In the genomic region with DNA sequence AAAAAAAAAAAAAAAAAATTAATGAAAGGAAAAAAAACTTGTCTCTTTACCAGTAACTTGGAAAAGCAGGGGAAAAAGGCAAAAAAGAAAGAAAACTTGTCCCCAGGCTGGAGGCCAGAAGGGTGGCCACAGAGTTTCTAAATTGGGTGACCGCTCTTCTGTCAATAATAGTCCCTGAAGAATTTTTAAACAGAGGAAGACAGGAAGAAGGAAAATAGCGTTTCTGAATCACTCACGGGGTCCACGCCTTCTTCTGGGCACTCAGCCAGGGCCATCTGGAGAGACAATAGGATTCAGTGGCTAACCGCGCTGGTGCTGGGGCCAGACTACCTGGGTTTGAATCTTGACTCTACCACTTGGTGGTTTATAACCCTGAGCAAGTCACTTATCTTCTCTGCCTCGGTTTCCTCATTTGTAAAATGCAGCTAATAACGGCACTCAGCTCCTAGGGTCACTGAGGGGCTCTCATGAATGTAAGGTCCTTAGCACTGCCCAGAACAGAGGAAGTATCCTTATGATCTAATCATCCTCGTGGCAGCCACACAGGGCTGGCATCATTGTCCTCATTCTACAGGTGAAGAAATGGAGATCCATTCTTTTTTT, we compare ENCODE assay signal across 8 cellular contexts. TPM values are rescaled to one million over a fixed set of nuclear protein-coding genes. Genes with fewer than 3 reads are reported as not detected.
DNase-seq lines count a peak whose midpoint lies in the region; ATAC-seq and TF ChIP-seq lines count a peak whose summit lies in the region.

No MANE protein-coding gene starts in this region.

- H3K9me3 ChIP-seq in AG04450 (ENCODE audit: control insufficient read depth, insufficient read depth, low read length) (peaks cover 28% of the 10 kb centered on the region), ascending aorta (peaks cover 0 to 10% of the 10 kb centered on the region in 2 donors), tibial artery (peaks cover 0 to 13% (median 5%) of the 10 kb centered on the region in 3 donors)

- DNase-seq in AG04450 (ENCODE audit: low read depth, low spot score) (peak; percentile 65), H4 (ENCODE audit: low spot score) (peak; percentile 94), NCI-H345 treated with DMSO at 0.1 percent for 48 hours (lab: John Stamatoyannopoulos, UW; ENCODE audit: unreplicated experiment) (peak; percentile 82), ascending aorta (ENCODE audit: low spot score in 2 of 2) (peak; percentile 43 to 91), inferior parietal cortex (ENCODE audit: extremely low spot score) (peak; percentile 60), tibial artery (peak; percentile 89 to 90)

- intact Hi-C loops in ascending aorta (cut with DNase I) (no loop called here), tibial artery (cut with DNase I; ENCODE audit: low total_unique reads) (no loop called here)

- H3K27me3 ChIP-seq in AG04450 (ENCODE audit: control insufficient read depth, insufficient read depth, low read length) (peaks cover 2% of the 10 kb centered on the region), ascending aorta (no peaks in the 10 kb centered on the region), tibial artery (no peaks in the 10 kb centered on the region)

- ATAC-seq in GM18517 (IDR thresholded peaks at IDR 0.05; ENCODE audit: unreplicated experiment) (no peak), HG02840 (IDR thresholded peaks at IDR 0.05; ENCODE audit: low FRiP score, unreplicated experiment) (no peak)

- H3K4me1 ChIP-seq in ascending aorta (peaks cover 6 to 20% of the 10 kb centered on the region in 2 donors), tibial artery (peaks cover 0 to 37% (median 25%) of the 10 kb centered on the region in 4 donors)

- CTCF ChIA-PET in AG04450 (lab: Charles Lee), result no interaction called here

- no peak for TF ChIP-seq CTCF in AG04450 (IDR thresholded peaks at IDR 0.05; ENCODE audit: low read depth, low read length)
- TF ChIP-seq CTCF in ascending aorta (IDR thresholded peaks at IDR 0.05), result no peak
- TF ChIP-seq CTCF in tibial artery (IDR thresholded peaks at IDR 0.05), result no peak

- peak overlapping the region; percentile 47 for H3K27ac ChIP-seq in AG04450 (ENCODE audit: low read depth, low read length)
- H3K27ac ChIP-seq in ascending aorta, result peak overlapping the region; percentile 15 to 29
- peak overlapping the region in 1 of 2 donors; percentile 22 for H3K27ac ChIP-seq in tibial artery

- H3K4me3 ChIP-seq in AG04450 (ENCODE audit: low read depth, low read length) (no peak overlapping the region), ascending aorta (no peak overlapping the region), tibial artery (no peak overlapping the region)

- POLR2A ChIA-PET in AG04450 (lab: Yijun Ruan, JAX), result interaction anchor here (0.5 kb wide), 1 partner anchor 146 kb away, joined by 3 read pairs; no protein-coding TSS in a partner anchor

- H3K36me3 ChIP-seq in ascending aorta (no peaks in the 10 kb centered on the region), tibial artery (no peaks in the 10 kb centered on the region)

RNA-seq across cellular contexts. Expression of a gene that starts 7.0 kb away (rescaled TPM):
- polyA plus RNA-seq in AG04450 (2011; rRNA removed), result not detected in 2 replicates
- polyA minus RNA-seq in AG04450 (2011; rRNA and poly(A)+ RNA removed), result not detected in 2 replicates
- not detected in 2 replicates for total RNA-seq in H4 (2014; rRNA removed; shearing (Covaris generic))
- not detected for total RNA-seq in ascending aorta

RNA-seq across cellular contexts. Expression of a gene that starts 23.9 kb away (rescaled TPM):
- 12.1 and 12.6 TPM in 2 replicates for polyA plus RNA-seq in AG04450 (2011; rRNA removed)
- 22.1 and 23.8 TPM in 2 replicates for polyA minus RNA-seq in AG04450 (2011; rRNA and poly(A)+ RNA removed)
- 17.1 and 21.6 TPM in 2 replicates for total RNA-seq in H4 (2014; rRNA removed; shearing (Covaris generic))
- 13.5 TPM for total RNA-seq in ascending aorta

RNA-seq across cellular contexts. Expression of a gene that starts 40.9 kb away (rescaled TPM):
- 0.30 and 0.41 TPM in 2 replicates for polyA plus RNA-seq in AG04450 (2011; rRNA removed)
- polyA minus RNA-seq in AG04450 (2011; rRNA and poly(A)+ RNA removed), result 0.09 and 0.46 TPM in 2 replicates
- 0.08 TPM in 1 of 2 replicates, not detected in the other for total RNA-seq in H4 (2014; rRNA removed; shearing (Covaris generic))
- total RNA-seq in ascending aorta, result 6.3 TPM
